ENCODE assay signal across 28 cellular contexts in the genomic region with DNA sequence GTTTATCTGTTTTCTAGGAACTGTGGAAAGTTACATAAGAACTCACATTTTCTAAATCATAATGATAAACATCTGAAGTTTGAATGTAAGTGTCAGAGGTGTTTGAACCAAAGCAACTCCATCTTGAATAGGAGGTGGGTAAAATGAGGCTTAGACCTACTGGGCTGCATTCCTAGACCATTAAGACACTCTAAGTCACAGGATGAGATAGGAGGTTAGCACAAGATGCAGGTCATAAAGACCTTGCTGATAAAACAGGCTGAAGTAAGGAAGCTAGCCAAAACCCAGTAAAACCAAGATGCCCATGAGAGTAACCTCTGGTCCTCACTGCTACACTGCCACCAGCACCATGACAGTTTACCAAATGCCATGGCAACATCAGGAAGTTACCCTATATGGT.
"Had no signal": no experiment of that assay in that cellular context is flagged by ENCODE, and none has a peak within 500 bp of the region (broad histone marks: within the 10 kb centered on the region; RNA-seq: fewer than 3 reads in every experiment).

No MANE protein-coding gene starts in this region.

- H3K27me3 Mint-ChIP-seq: stimulated activated memory B cell treated with anti-CD40 and anti-IgM and Interleukin-4, amounts not matched to agents 10 μg/mL and 1 μg/mL and 100 μg/mL, for 72 hours; stimulated activated naive B cell treated with anti-CD40 and anti-IgM and Interleukin-4, amounts not matched to agents 10 μg/mL and 1 μg/mL and 100 μg/mL, for 72 hours; stimulated activated naive CD8-positive, alpha-beta T cell treated with anti-CD3 and anti-CD28 coated beads, Interleukin-15, amount 100 ng/mL, for 72 hours; stimulated activated naive CD8-positive, alpha-beta T cell treated with anti-CD3 and anti-CD28 coated beads, Interleukin-15, Interleukin-2, amounts not matched to agents 100 ng/mL and 50 ng/mL, for 24 hours; type B pancreatic cell had no signal

- H3K27ac Mint-ChIP-seq: stimulated activated effector memory CD8-positive, alpha-beta T cell treated with anti-CD3 and anti-CD28 coated beads, Interleukin-12 subunit alpha, Interleukin-12 subunit beta, amount 100 ng/mL, for 72 hours; stimulated activated memory B cell treated with anti-CD40 and anti-IgM and Interleukin-4, amounts not matched to agents 10 μg/mL and 1 μg/mL and 100 μg/mL, for 72 hours; stimulated activated naive B cell treated with anti-CD40 and anti-IgM and Interleukin-4, amounts not matched to agents 10 μg/mL and 1 μg/mL and 100 μg/mL, for 72 hours; stimulated activated naive CD8-positive, alpha-beta T cell treated with anti-CD3 and anti-CD28 coated beads, Interleukin-15, amount 100 ng/mL, for 72 hours; stimulated activated naive CD8-positive, alpha-beta T cell treated with anti-CD3 and anti-CD28 coated beads, Interleukin-15, Interleukin-2, amounts not matched to agents 100 ng/mL and 50 ng/mL, for 24 hours; type B pancreatic cell had no signal

- H3K4me1 ChIP-seq: stomach, suprapubic skin, testis, thyroid gland, tibial artery, tibial nerve, transverse colon, upper lobe of left lung, upper lobe of right lung, uterus, vagina had no signal

- H3K36me3 ChIP-seq: thoracic aorta, thyroid gland, transverse colon, uterus had no signal

- H3K4me3 Mint-ChIP-seq: stimulated activated effector memory CD8-positive, alpha-beta T cell treated with anti-CD3 and anti-CD28 coated beads, Interleukin-12 subunit alpha, Interleukin-12 subunit beta, amount 100 ng/mL, for 72 hours; stimulated activated memory B cell treated with anti-CD40 and anti-IgM and Interleukin-4, amounts not matched to agents 10 μg/mL and 1 μg/mL and 100 μg/mL, for 72 hours; stimulated activated naive B cell treated with anti-CD40 and anti-IgM and Interleukin-4, amounts not matched to agents 10 μg/mL and 1 μg/mL and 100 μg/mL, for 72 hours; stimulated activated naive CD8-positive, alpha-beta T cell treated with anti-CD3 and anti-CD28 coated beads, Interleukin-15, amount 100 ng/mL, for 72 hours; stimulated activated naive CD8-positive, alpha-beta T cell treated with anti-CD3 and anti-CD28 coated beads, Interleukin-15, Interleukin-2, amounts not matched to agents 100 ng/mL and 50 ng/mL, for 24 hours; type B pancreatic cell had no signal

- DNase-seq: stimulated activated CD4-positive, alpha-beta T cell treated with anti-CD3 and anti-CD28 coated beads, Interleukin-2, amount 100 ng/mL, for 48 hours; stimulated activated CD4-positive, alpha-beta T cell treated with anti-CD3 and anti-CD28 coated beads, Interleukin-4, amount 100 ng/mL, for 1 hour; stimulated activated CD4-positive, alpha-beta T cell treated with anti-CD3 and anti-CD28 coated beads, Interleukin-4, amount 100 ng/mL, for 24 hours; stimulated activated CD4-positive, alpha-beta T cell treated with anti-CD3 and anti-CD28 coated beads, Interleukin-4, amount 100 ng/mL, for 4 hours; stimulated activated CD8-positive, alpha-beta memory T cell treated with anti-CD3 and anti-CD28 coated beads, Interleukin-4, amount 100 ng/mL, for 48 hours; stimulated activated naive B cell treated with anti-CD40 and anti-IgM and Interleukin-4, amounts not matched to agents 10 μg/mL and 1 μg/mL and 100 μg/mL, for 72 hours; stimulated activated naive CD4-positive, alpha-beta T cell; stimulated activated naive CD4-positive, alpha-beta T cell treated with Interleukin-2 at 50 U/mL for 16 hours; stimulated activated naive CD8-positive, alpha-beta T cell treated with anti-CD3 and anti-CD28 coated beads, Interleukin-15, amount 100 ng/mL, for 72 hours; stimulated activated naive CD8-positive, alpha-beta T cell treated with anti-CD3 and anti-CD28 coated beads, Interleukin-15, Interleukin-2, amounts not matched to agents 100 U/mL and 50 U/mL, for 24 hours; stomach; substantia nigra; testis; thyroid gland; tibial artery; transverse colon; upper lobe of left lung; upper lobe of right lung; uterus had no signal

- H3K4me3 ChIP-seq: stomach, suprapubic skin, testis, thoracic aorta, thyroid gland, tibial artery, tibial nerve, transverse colon, upper lobe of left lung, upper lobe of right lung, uterus, vagina had no signal

- H3K9me3 ChIP-seq: stomach, suprapubic skin, testis, thoracic aorta, thyroid gland, tibial artery, tibial nerve, transverse colon, upper lobe of left lung, upper lobe of right lung, uterus, vagina had no signal

- ATAC-seq: stimulated activated effector memory CD8-positive, alpha-beta T cell treated with anti-CD3 and anti-CD28 coated beads, Interleukin-12 subunit alpha, Interleukin-12 subunit beta, amount 100 ng/mL, for 72 hours; stimulated activated memory B cell treated with anti-CD40 and anti-IgM and Interleukin-4, amounts not matched to agents 10 μg/mL and 1 μg/mL and 100 μg/mL, for 72 hours; stimulated activated naive B cell treated with anti-CD40 and anti-IgM and Interleukin-4, amounts not matched to agents 10 μg/mL and 1 μg/mL and 100 μg/mL, for 72 hours; stimulated activated naive CD8-positive, alpha-beta T cell treated with anti-CD3 and anti-CD28 coated beads, Interleukin-15, amount 100 ng/mL, for 72 hours; stimulated activated naive CD8-positive, alpha-beta T cell treated with anti-CD3 and anti-CD28 coated beads, Interleukin-15, Interleukin-2, amounts not matched to agents 100 U/mL and 50 U/mL, for 24 hours; upper lobe of right lung had no signal

- H3K9me3 Mint-ChIP-seq: stimulated activated effector memory CD8-positive, alpha-beta T cell treated with anti-CD3 and anti-CD28 coated beads, Interleukin-12 subunit alpha, Interleukin-12 subunit beta, amount 100 ng/mL, for 72 hours; stimulated activated memory B cell treated with anti-CD40 and anti-IgM and Interleukin-4, amounts not matched to agents 10 μg/mL and 1 μg/mL and 100 μg/mL, for 72 hours; stimulated activated naive CD8-positive, alpha-beta T cell treated with anti-CD3 and anti-CD28 coated beads, Interleukin-15, amount 100 ng/mL, for 72 hours; stimulated activated naive CD8-positive, alpha-beta T cell treated with anti-CD3 and anti-CD28 coated beads, Interleukin-15, Interleukin-2, amounts not matched to agents 100 ng/mL and 50 ng/mL, for 24 hours had no signal

- H3K27me3 ChIP-seq: stomach, suprapubic skin, testis, thyroid gland, tibial artery, tibial nerve, transverse colon, upper lobe of left lung, upper lobe of right lung, uterus, vagina had no signal

- FAIRE-seq: urothelium cell line had no signal

- H3K4me1 Mint-ChIP-seq: stimulated activated effector memory CD8-positive, alpha-beta T cell treated with anti-CD3 and anti-CD28 coated beads, Interleukin-12 subunit alpha, Interleukin-12 subunit beta, amount 100 ng/mL, for 72 hours; stimulated activated memory B cell treated with anti-CD40 and anti-IgM and Interleukin-4, amounts not matched to agents 10 μg/mL and 1 μg/mL and 100 μg/mL, for 72 hours; stimulated activated naive B cell treated with anti-CD40 and anti-IgM and Interleukin-4, amounts not matched to agents 10 μg/mL and 1 μg/mL and 100 μg/mL, for 72 hours; stimulated activated naive CD8-positive, alpha-beta T cell treated with anti-CD3 and anti-CD28 coated beads, Interleukin-15, amount 100 ng/mL, for 72 hours had no signal

- H3K27ac ChIP-seq: stomach, suprapubic skin, testis, thoracic aorta, thyroid gland, tibial artery, tibial nerve, transverse colon, upper lobe of left lung, upper lobe of right lung, uterus, vagina had no signal
